In genomic region chr7:74475243-74475986, GRCh38 we compare ENCODE assay signal across 13 cellular contexts. TPM values are rescaled to one million over a fixed set of nuclear protein-coding genes. Genes with fewer than 3 reads are reported as not detected.
DNase-seq lines count a peak whose midpoint lies in the region; ATAC-seq and TF ChIP-seq lines count a peak whose summit lies in the region.
"Had no signal": no experiment of that assay in that cellular context is flagged by ENCODE, and none has a peak within 500 bp of the region (broad histone marks: within the 10 kb centered on the region; RNA-seq: fewer than 3 reads in every experiment).

No MANE protein-coding gene starts in this region.

- peak overlapping the region; percentile 21; the same call in 1 of the 2 replicates for H3K4me3 ChIP-seq in DOHH2 (ENCODE audit: low read length)
- no peak overlapping the region for H3K4me3 ChIP-seq in esophagus (ENCODE audit: low read depth in 1 of 2, low read length in 2 of 2)
- no peak overlapping the region for H3K4me3 ChIP-seq in gastrocnemius medialis

- peak overlapping the region; percentile 46 for H3K4me2 ChIP-seq in DOHH2 (ENCODE audit: low read length)

- peaks cover 94% of the 10 kb centered on the region for H3K79me2 ChIP-seq in DOHH2 (ENCODE audit: control insufficient read depth, low read length)

- H3K27ac ChIP-seq in DOHH2 (ENCODE audit: low read depth, low read length) (peak overlapping the region; percentile 57), esophagus (ENCODE audit: low read depth in 2 of 2, low read length in 1 of 2) (peak overlapping the region; percentile 81 to 91), gastrocnemius medialis (peak overlapping the region; percentile 93 to 100 (median 100))

- H3K36me3 Mint-ChIP-seq in natural killer cell treated with Interleukin-12 subunit alpha and Interleukin-12 subunit beta and Interleukin-15 and Interleukin-18, amount 100 ng/mL, for 72 hours: no peaks in the 10 kb centered on the region

- H3K27me3 ChIP-seq in DOHH2 (ENCODE audit: control insufficient read depth, low read length) (no peaks in the 10 kb centered on the region), esophagus (ENCODE audit: control insufficient read depth in 1 of 2, insufficient read depth in 2 of 2, low read length in 2 of 2) (no peaks in the 10 kb centered on the region), gastrocnemius medialis (no peaks in the 10 kb centered on the region)

- H3K9me3 ChIP-seq in DOHH2 (ENCODE audit: control insufficient read depth, insufficient read depth, low read length) (no peaks in the 10 kb centered on the region), esophagus (ENCODE audit: control insufficient read depth in 2 of 2, insufficient read depth in 1 of 2, low read depth in 1 of 2, low read length in 1 of 2) (no peaks in the 10 kb centered on the region), gastrocnemius medialis (no peaks in the 10 kb centered on the region)

- TF ChIP-seq CTCF in DOHH2 (IDR thresholded peaks at IDR 0.05; ENCODE audit: low read depth, low read length, poor library complexity, severe bottlenecking) (no peak), gastrocnemius medialis (IDR thresholded peaks at IDR 0.05 in 4 of 5, conservative IDR thresholded peaks at IDR 0.05 in 1 of 5) (no peak)

- 55 to 60% methylated on average over 15 of the region's 15 CpGs for WGBS in esophagus, 2 donors

- peaks cover 6% of the 10 kb centered on the region; the same call in 1 of the 2 replicates for H4K20me1 ChIP-seq in DOHH2 (ENCODE audit: control insufficient read depth, insufficient read depth, low read depth, low read length)

- TF ChIP-seq POLR2A in gastrocnemius medialis (IDR thresholded peaks at IDR 0.05): no peak

- peaks cover 0 to 2% of the 10 kb centered on the region in 2 donors for H3K27me3 Mint-ChIP-seq in natural killer cell treated with Interleukin-12 subunit alpha and Interleukin-12 subunit beta and Interleukin-15 and Interleukin-18, amount 100 ng/mL, for 72 hours

- intact Hi-C loops in gastrocnemius medialis (cut with DNase I; ENCODE audit: low total_unique reads): no loop called here

- H3K4me1 ChIP-seq in DOHH2 (ENCODE audit: control insufficient read depth, low read length) (peaks cover 76% of the 10 kb centered on the region), esophagus (ENCODE audit: control insufficient read depth in 2 of 2, insufficient read depth in 2 of 2, low read length in 1 of 2) (peaks cover 8 to 33% of the 10 kb centered on the region in 2 donors), gastrocnemius medialis (peaks cover 54 to 70% of the 10 kb centered on the region in 2 donors)

- H3K4me3 Mint-ChIP-seq in natural killer cell treated with Interleukin-12 subunit alpha and Interleukin-12 subunit beta and Interleukin-15 and Interleukin-18, amount 100 ng/mL, for 72 hours: no peak overlapping the region
- H3K4me3 Mint-ChIP-seq: activated B cell treated with CpG ODN at 0.5 μM for 24 hours had no signal

- H3K27ac Mint-ChIP-seq in natural killer cell treated with Interleukin-12 subunit alpha and Interleukin-12 subunit beta and Interleukin-15 and Interleukin-18, amount 100 ng/mL, for 72 hours: no peak overlapping the region
- H3K27ac Mint-ChIP-seq: activated B cell treated with CpG ODN at 0.5 μM for 24 hours had no signal

- no peaks in the 10 kb centered on the region for H3F3A ChIP-seq in DOHH2 (ENCODE audit: control insufficient read depth, insufficient read depth)

- peaks cover 4% of the 10 kb centered on the region; the same call in 1 of the 2 replicates for H3K36me3 ChIP-seq in DOHH2 (ENCODE audit: control insufficient read depth, low read length)
- peaks cover 0 to 5% of the 10 kb centered on the region in 2 donors for H3K36me3 ChIP-seq in esophagus (ENCODE audit: control insufficient read depth in 2 of 2, insufficient read depth in 2 of 2, low read length in 1 of 2)
- H3K36me3 ChIP-seq in gastrocnemius medialis: no peaks in the 10 kb centered on the region

- no peak for ATAC-seq in gastrocnemius medialis
- ATAC-seq in natural killer cell treated with Interleukin-12 subunit alpha and Interleukin-12 subunit beta and Interleukin-15 and Interleukin-18, amount 100 ng/mL, for 72 hours: no peak

- in situ Hi-C loops in gastrocnemius medialis (cut with MboI; ENCODE audit: low sequenced_read_pairs in 4 of 4): no loop called here

- DNase-seq in NCI-H2107 (lab: John Stamatoyannopoulos, UW) (peak; percentile 66), gastrocnemius medialis (no peak), NCI-H2227 treated with DMSO at 0.1 percent for 48 hours (lab: John Stamatoyannopoulos, UW) (no peak)
- DNase-seq in natural killer cell treated with Interleukin-12 subunit alpha and Interleukin-12 subunit beta and Interleukin-15 and Interleukin-18, amount 100 ng/mL, for 72 hours (ENCODE audit: low spot score): no peak
- no peak for DNase-seq in stimulated activated CD4-positive, alpha-beta T cell treated with anti-CD3 and anti-CD28 coated beads, Interleukin-1b, Interleukin-23, amount 100 ng/mL, for 48 hours
- DNase-seq: activated B cell treated with CpG ODN at 0.5 μM for 24 hours; activated T-cell treated with anti-CD3 and anti-CD28 coated beads, Interleukin-2, amount 50 U/mL, for 48 hours; DMS 273 treated with DMSO at 0.1 percent for 48 hours; NCI-H1092 treated with DMSO at 0.1 percent for 48 hours; SHP77; substantia nigra had no signal

- peaks cover 0 to 8% of the 10 kb centered on the region in 2 donors for H3K4me1 Mint-ChIP-seq in natural killer cell treated with Interleukin-12 subunit alpha and Interleukin-12 subunit beta and Interleukin-15 and Interleukin-18, amount 100 ng/mL, for 72 hours (ENCODE audit: low read depth in 2 of 2)

- H3K9me3 Mint-ChIP-seq in natural killer cell treated with Interleukin-12 subunit alpha and Interleukin-12 subunit beta and Interleukin-15 and Interleukin-18, amount 100 ng/mL, for 72 hours: no peaks in the 10 kb centered on the region
- H3K9me3 Mint-ChIP-seq: activated B cell treated with CpG ODN at 0.5 μM for 24 hours had no signal

- no peaks in the 10 kb centered on the region for H3K9me2 ChIP-seq in DOHH2 (replicated peaks; ENCODE audit: control insufficient read depth, low read length)

RNA-seq across cellular contexts. Expression of gene GTF2IRD1, which starts 21.7 kb away (rescaled TPM):
- polyA plus RNA-seq in esophagus: 10 to 100 TPM; 30.4 to 43.4 TPM
- 100 to 1,000 TPM in 1 of 4 donors, 10 to 100 TPM in 3; 42.9 to 109 (median 77.0) TPM for total RNA-seq in gastrocnemius medialis
- not detected for total RNA-seq in natural killer cell treated with Interleukin-12 subunit alpha and Interleukin-12 subunit beta and Interleukin-15 and Interleukin-18, amount 100 ng/mL, for 72 hours

Comparison
In these comparisons a context has a peak if more than half of its experiments do, and no peak if none do; other contexts are left out.
1. RNA of gene GTF2IRD1, which starts 21.7 kb away (total RNA-seq): 42.9 to 109 TPM in gastrocnemius medialis; not detected in natural killer cell treated with Interleukin-12 subunit alpha and Interleukin-12 subunit beta and Interleukin-15 and Interleukin-18, amount 100 ng/mL, for 72 hours; every median in the first group is over 10 times any median in the second.
2. Peak in every context shown above with its lines, with median percentiles within 50 percentile points of each other: H3K27ac ChIP-seq.